In the genomic region with DNA sequence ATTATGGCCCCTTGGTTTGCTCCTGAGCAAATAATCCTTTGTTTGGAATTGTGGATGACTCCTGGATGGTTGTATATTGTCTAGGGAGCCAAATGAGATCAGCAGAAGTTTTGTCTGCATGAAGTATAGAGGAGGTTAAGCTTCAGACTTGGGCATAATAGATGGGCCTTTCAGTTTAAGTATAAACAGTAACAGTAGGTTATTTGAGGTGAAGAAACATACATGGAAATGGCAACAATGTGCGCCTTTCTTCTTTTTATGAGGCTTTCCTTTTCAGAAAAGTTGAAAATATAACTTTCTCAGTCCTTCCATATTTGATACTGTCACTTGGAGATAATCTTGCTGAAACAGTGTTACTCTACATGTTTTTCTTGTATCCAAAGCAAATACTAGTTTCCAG, we compare ENCODE assay signal across 18 cellular contexts.
DNase-seq lines count a peak whose midpoint lies in the region; ATAC-seq and TF ChIP-seq lines count a peak whose summit lies in the region.
"Had no signal": no experiment of that assay in that cellular context is flagged by ENCODE, and none has a peak within 500 bp of the region (broad histone marks: within the 10 kb centered on the region; RNA-seq: fewer than 3 reads in every experiment).

No MANE protein-coding gene starts in this region.

- no peak overlapping the region for H3K4me2 ChIP-seq in smooth muscle cell

- no peaks in the 10 kb centered on the region for H3K9me3 ChIP-seq in esophagus muscularis mucosa
- no peaks in the 10 kb centered on the region for H3K9me3 ChIP-seq in muscle layer of duodenum (ENCODE audit: control insufficient read depth in 1 of 2, low read length in 2 of 2)
- H3K9me3 ChIP-seq in smooth muscle cell (replicated peaks; ENCODE audit: low read depth), result no peaks in the 10 kb centered on the region
- H3K9me3 ChIP-seq: BE2C had no signal

- DNase-seq in COLO829 (ENCODE audit: low spot score), result peak; percentile 50
- DNase-seq in esophagus muscularis mucosa (ENCODE audit: extremely low spot score), result no peak
- DNase-seq in smooth muscle cell (lab: John Stamatoyannopoulos, UW; ENCODE audit: unreplicated experiment), result no peak
- DNase-seq in activated T-helper 2 cell treated with anti-CD3 and anti-CD28 coated beads, Interferon-gamma antibody, Interleukin-2, Interleukin-4, amounts not matched to agents 10 μg/mL and 5 μg/mL and 100 μg/mL, durations not matched to agents 14 hours and 24 hours and 36 hours (ENCODE audit: low spot score), result no peak
- no peak for DNase-seq in pons (ENCODE audit: low spot score)
- DNase-seq: BE2C; C1 segment of cervical spinal cord; CD4-positive, CD25-positive, alpha-beta regulatory T cell; CD8-positive, alpha-beta memory T cell; DMS153; DMS79; GDM1; GM23248; HCEC 1CT; IMR-90 had no signal

- H3K79me2 ChIP-seq in smooth muscle cell (ENCODE audit: low read depth), result no peaks in the 10 kb centered on the region

- 39% methylated on average over 1 of the region's 1 CpG for WGBS in esophagus muscularis mucosa
- 100% methylated on average over 1 of the region's 1 CpG for whole genome bisulfite sequencing in smooth muscle cell (ENCODE audit: low lambda C conversion rate)

- ATAC-seq in SK-N-SH treated with all-trans-retinoic acid at 6 μM for 48 hours (no peak), HG03354 (IDR thresholded peaks at IDR 0.05; ENCODE audit: poor library complexity, severe bottlenecking, unreplicated experiment) (no peak)

- no peaks in the 10 kb centered on the region for H3K27me3 Mint-ChIP-seq in activated T-helper 2 cell treated with anti-CD3 and anti-CD28 coated beads, Interferon-gamma antibody, Interleukin-2, Interleukin-4, amounts not matched to agents 10 μg/mL and 5 μg/mL and 100 μg/mL, durations not matched to agents 14 hours and 24 hours and 36 hours (ENCODE audit: low read depth)

- no peaks in the 10 kb centered on the region for H3K27me3 ChIP-seq in esophagus muscularis mucosa
- no peaks in the 10 kb centered on the region for H3K27me3 ChIP-seq in muscle layer of duodenum (ENCODE audit: low read depth, low read length)
- H3K27me3 ChIP-seq in smooth muscle cell (ENCODE audit: low read depth), result no peaks in the 10 kb centered on the region
- H3K27me3 ChIP-seq: BE2C had no signal

- H3K27ac Mint-ChIP-seq in activated T-helper 2 cell treated with anti-CD3 and anti-CD28 coated beads, Interferon-gamma antibody, Interleukin-2, Interleukin-4, amounts not matched to agents 10 μg/mL and 5 μg/mL and 100 μg/mL, durations not matched to agents 14 hours and 24 hours and 36 hours, result no peak overlapping the region
- H3K27ac Mint-ChIP-seq: CD8-positive, alpha-beta memory T cell had no signal

- H3F3A ChIP-seq in smooth muscle cell (ENCODE audit: low read depth), result no peaks in the 10 kb centered on the region

- no peak for TF ChIP-seq CTCF in esophagus muscularis mucosa (IDR thresholded peaks at IDR 0.05)
- no peak for TF ChIP-seq CTCF in smooth muscle cell (IDR thresholded peaks at IDR 0.05; ENCODE audit: borderline replicate concordance, insufficient read depth, poor library complexity, severe bottlenecking)

- no peaks in the 10 kb centered on the region for H4K20me1 ChIP-seq in smooth muscle cell (ENCODE audit: low read depth)

- TF ChIP-seq POLR2A in esophagus muscularis mucosa (IDR thresholded peaks at IDR 0.05; ENCODE audit: low read depth), result no peak

- H3K4me1 Mint-ChIP-seq in activated T-helper 2 cell treated with anti-CD3 and anti-CD28 coated beads, Interferon-gamma antibody, Interleukin-2, Interleukin-4, amounts not matched to agents 10 μg/mL and 5 μg/mL and 100 μg/mL, durations not matched to agents 14 hours and 24 hours and 36 hours (ENCODE audit: low read depth), result no peaks in the 10 kb centered on the region
- H3K4me1 Mint-ChIP-seq: CD4-positive, CD25-positive, alpha-beta regulatory T cell had no signal

- H3K4me3 ChIP-seq in esophagus muscularis mucosa (no peak overlapping the region), muscle layer of duodenum (ENCODE audit: low read depth in 1 of 2, low read length in 2 of 2) (no peak overlapping the region), smooth muscle cell (no peak overlapping the region)
- H3K4me3 ChIP-seq: GM23248 had no signal

- H3K4me1 ChIP-seq in esophagus muscularis mucosa (peaks cover 0 to 44% (median 39%) of the 10 kb centered on the region in 4 donors), muscle layer of duodenum (ENCODE audit: control insufficient read depth in 1 of 2, insufficient read depth in 2 of 2, low read length in 2 of 2) (peaks cover 0 to 22% of the 10 kb centered on the region in 2 donors), smooth muscle cell (ENCODE audit: low read depth) (no peaks in the 10 kb centered on the region)
- H3K4me1 ChIP-seq: BE2C had no signal

- TF ChIP-seq EP300 in esophagus muscularis mucosa (IDR thresholded peaks at IDR 0.05), result no peak

- H3K36me3 ChIP-seq in esophagus muscularis mucosa (no peaks in the 10 kb centered on the region), muscle layer of duodenum (ENCODE audit: control insufficient read depth in 1 of 2, insufficient read depth in 2 of 2, low read length in 2 of 2) (no peaks in the 10 kb centered on the region), smooth muscle cell (ENCODE audit: low read depth) (no peaks in the 10 kb centered on the region)
- H3K36me3 ChIP-seq: BE2C had no signal

- no peaks in the 10 kb centered on the region for H3K9me3 Mint-ChIP-seq in activated T-helper 2 cell treated with anti-CD3 and anti-CD28 coated beads, Interferon-gamma antibody, Interleukin-2, Interleukin-4, amounts not matched to agents 10 μg/mL and 5 μg/mL and 100 μg/mL, durations not matched to agents 14 hours and 24 hours and 36 hours

- H3K27ac ChIP-seq in esophagus muscularis mucosa (replicated peaks in 1 of 4) (peak overlapping the region; percentile 50 to 74 (median 60)), muscle layer of duodenum (ENCODE audit: low read length) (peak overlapping the region; percentile 16), smooth muscle cell (ENCODE audit: low read depth) (no peak overlapping the region)
- H3K27ac ChIP-seq: GM23248 had no signal

- intact Hi-C loops in esophagus muscularis mucosa (cut with DNase I), result no loop called here
- intact Hi-C loops in activated T-helper 2 cell treated with anti-CD3 and anti-CD28 coated beads, Interferon-gamma antibody, Interleukin-2, Interleukin-4, amounts not matched to agents 10 μg/mL and 5 μg/mL and 100 μg/mL, durations not matched to agents 14 hours and 24 hours and 36 hours (cut with micrococcal nuclease), result no loop called here

- H2AFZ ChIP-seq in smooth muscle cell (ENCODE audit: low read depth), result peak overlapping the region; percentile 23
- H2AFZ ChIP-seq: GM23248 had no signal

- H3K36me3 Mint-ChIP-seq in activated T-helper 2 cell treated with anti-CD3 and anti-CD28 coated beads, Interferon-gamma antibody, Interleukin-2, Interleukin-4, amounts not matched to agents 10 μg/mL and 5 μg/mL and 100 μg/mL, durations not matched to agents 14 hours and 24 hours and 36 hours (ENCODE audit: low read depth), result no peaks in the 10 kb centered on the region
- H3K36me3 Mint-ChIP-seq: CD4-positive, CD25-positive, alpha-beta regulatory T cell had no signal

- no peak overlapping the region for H3K4me3 Mint-ChIP-seq in activated T-helper 2 cell treated with anti-CD3 and anti-CD28 coated beads, Interferon-gamma antibody, Interleukin-2, Interleukin-4, amounts not matched to agents 10 μg/mL and 5 μg/mL and 100 μg/mL, durations not matched to agents 14 hours and 24 hours and 36 hours (ENCODE audit: low read depth)
- H3K4me3 Mint-ChIP-seq: CD4-positive, CD25-positive, alpha-beta regulatory T cell; CD8-positive, alpha-beta memory T cell had no signal

- H3K9ac ChIP-seq in smooth muscle cell (ENCODE audit: low read depth), result no peak overlapping the region
- H3K9ac ChIP-seq: GM23248 had no signal

TF ChIP-seq in SK-N-SH treated with all-trans-retinoic acid at 6 μM for 48 hours, 23 proteins besides CTCF, POLR2A, EP300 and RAD21:
- TF ChIP-seq BACH2 (CRISPR knock-in tag; IDR thresholded peaks at IDR 0.05; ENCODE audit: borderline replicate concordance), result no peak
- TF ChIP-seq, protein P1, sequence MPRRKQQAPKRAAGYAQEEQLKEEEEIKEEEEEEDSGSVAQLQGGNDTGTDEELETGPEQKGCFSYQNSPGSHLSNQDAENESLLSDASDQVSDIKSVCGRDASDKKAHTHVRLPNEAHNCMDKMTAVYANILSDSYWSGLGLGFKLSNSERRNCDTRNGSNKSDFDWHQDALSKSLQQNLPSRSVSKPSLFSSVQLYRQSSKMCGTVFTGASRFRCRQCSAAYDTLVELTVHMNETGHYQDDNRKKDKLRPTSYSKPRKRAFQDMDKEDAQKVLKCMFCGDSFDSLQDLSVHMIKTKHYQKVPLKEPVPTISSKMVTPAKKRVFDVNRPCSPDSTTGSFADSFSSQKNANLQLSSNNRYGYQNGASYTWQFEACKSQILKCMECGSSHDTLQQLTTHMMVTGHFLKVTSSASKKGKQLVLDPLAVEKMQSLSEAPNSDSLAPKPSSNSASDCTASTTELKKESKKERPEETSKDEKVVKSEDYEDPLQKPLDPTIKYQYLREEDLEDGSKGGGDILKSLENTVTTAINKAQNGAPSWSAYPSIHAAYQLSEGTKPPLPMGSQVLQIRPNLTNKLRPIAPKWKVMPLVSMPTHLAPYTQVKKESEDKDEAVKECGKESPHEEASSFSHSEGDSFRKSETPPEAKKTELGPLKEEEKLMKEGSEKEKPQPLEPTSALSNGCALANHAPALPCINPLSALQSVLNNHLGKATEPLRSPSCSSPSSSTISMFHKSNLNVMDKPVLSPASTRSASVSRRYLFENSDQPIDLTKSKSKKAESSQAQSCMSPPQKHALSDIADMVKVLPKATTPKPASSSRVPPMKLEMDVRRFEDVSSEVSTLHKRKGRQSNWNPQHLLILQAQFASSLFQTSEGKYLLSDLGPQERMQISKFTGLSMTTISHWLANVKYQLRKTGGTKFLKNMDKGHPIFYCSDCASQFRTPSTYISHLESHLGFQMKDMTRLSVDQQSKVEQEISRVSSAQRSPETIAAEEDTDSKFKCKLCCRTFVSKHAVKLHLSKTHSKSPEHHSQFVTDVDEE (CRISPR knock-in tag; IDR thresholded peaks at IDR 0.05), result no peak
- TF ChIP-seq RARB (CRISPR knock-in tag; IDR thresholded peaks at IDR 0.05), result no peak
- TF ChIP-seq ZNF565 (CRISPR knock-in tag; conservative IDR thresholded peaks at IDR 0.05; ENCODE audit: low read depth), result no peak
- TF ChIP-seq TOX (CRISPR knock-in tag; IDR thresholded peaks at IDR 0.05; ENCODE audit: borderline replicate concordance), result no peak
TF ChIP-seq in SK-N-SH treated with all-trans-retinoic acid at 6 μM for 48 hours: peak in this region for 0.
